In the genomic region with DNA sequence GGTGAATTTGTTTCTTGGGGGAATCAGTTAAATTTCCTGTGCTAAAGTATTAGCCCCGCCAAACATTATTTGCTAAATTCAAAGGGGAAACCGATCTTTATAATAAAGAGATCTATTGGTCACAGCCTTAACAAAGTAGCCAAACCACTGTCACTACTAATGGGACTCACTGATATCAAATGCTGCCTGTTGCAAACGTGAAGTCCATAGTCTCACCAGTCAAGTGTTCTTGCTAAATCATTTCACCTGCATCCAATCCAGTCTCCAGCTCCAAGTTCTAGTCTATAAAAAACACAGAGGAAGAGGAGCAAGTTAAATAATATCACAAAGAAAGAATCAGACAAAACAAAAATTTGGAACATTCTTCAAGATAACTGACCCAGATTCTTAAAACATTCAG, we compare ENCODE assay signal across 27 cellular contexts. TPM values are rescaled to one million over a fixed set of nuclear protein-coding genes. Genes with fewer than 3 reads are reported as not detected.
DNase-seq lines count a peak whose midpoint lies in the region; ATAC-seq, FAIRE-seq and TF ChIP-seq lines count a peak whose summit lies in the region.
"Had no signal": no experiment of that assay in that cellular context is flagged by ENCODE, and none has a peak within 500 bp of the region (broad histone marks: within the 10 kb centered on the region; RNA-seq: fewer than 3 reads in every experiment).

No MANE protein-coding gene starts in this region.

- no peak for TF ChIP-seq RAD21 in K562 (CRISPR knock-in tag; conservative IDR thresholded peaks at IDR 0.05 in 1 of 2, IDR thresholded peaks at IDR 0.05 in 1 of 2)

- no peaks in the 10 kb centered on the region for H3K9me3 Mint-ChIP-seq in HFFc6
- H3K9me3 Mint-ChIP-seq: CD14-positive monocyte; CD4-positive, CD25-positive, alpha-beta regulatory T cell; CD8-positive, alpha-beta memory T cell had no signal

- intact Hi-C loops in K562 (cut with micrococcal nuclease) = no loop called here
- intact Hi-C loops in psoas muscle (cut with DNase I) = no loop called here

- H3K27me3 Mint-ChIP-seq in HFFc6 (ENCODE audit: insufficient read depth) = peaks cover 8% of the 10 kb centered on the region

- H3K4me1 Mint-ChIP-seq in HFFc6 (ENCODE audit: low read depth) = peaks cover 14% of the 10 kb centered on the region
- H3K4me1 Mint-ChIP-seq: CD4-positive, alpha-beta memory T cell; CD4-positive, CD25-positive, alpha-beta regulatory T cell; CD8-positive, alpha-beta memory T cell had no signal

- ATAC-seq in K562 (no peak), psoas muscle (peak; percentile 63 to 72 (median 66))
- ATAC-seq: GM12878 had no signal

- no peak overlapping the region for H3K4me3 Mint-ChIP-seq in HFFc6
- H3K4me3 Mint-ChIP-seq: CD14-positive monocyte; CD4-positive, alpha-beta memory T cell; CD4-positive, CD25-positive, alpha-beta regulatory T cell; CD8-positive, alpha-beta memory T cell had no signal

- no peaks in the 10 kb centered on the region for H3K36me3 ChIP-seq in K562 (ENCODE audit: control insufficient read depth, insufficient read depth, low read length)
- H3K36me3 ChIP-seq in psoas muscle (ENCODE audit: insufficient read depth in 1 of 2, low read depth in 1 of 2) = peaks cover 0 to under 1% of the 10 kb centered on the region in 2 donors
- H3K36me3 ChIP-seq: BE2C, BLaER1 had no signal

- H4K20me1 ChIP-seq in K562 (replicated peaks; ENCODE audit: control insufficient read depth, insufficient read depth, low read length) = no peaks in the 10 kb centered on the region
- H4K20me1 ChIP-seq: BLaER1 had no signal

- H3K36me3 Mint-ChIP-seq in HFFc6 (ENCODE audit: low read depth) = no peaks in the 10 kb centered on the region
- H3K36me3 Mint-ChIP-seq: CD14-positive monocyte; CD4-positive, alpha-beta memory T cell; CD4-positive, CD25-positive, alpha-beta regulatory T cell had no signal

- H3K4me1 ChIP-seq in K562 (replicated peaks in 1 of 2; ENCODE audit: control insufficient read depth in 2 of 2, insufficient read depth in 2 of 2, low read length in 2 of 2) (no peaks in the 10 kb centered on the region), psoas muscle (peaks cover 57% of the 10 kb centered on the region)
- H3K4me1 ChIP-seq: BE2C, BLaER1 had no signal

- H3K27ac ChIP-seq in K562 (ENCODE audit: extremely low read depth, low read depth, low read length) = no peak overlapping the region
- peak overlapping the region; percentile 14 for H3K27ac ChIP-seq in caudate nucleus (ENCODE audit: low read depth, low read length)
- H3K27ac ChIP-seq in psoas muscle = peak overlapping the region; percentile 78
- H3K27ac ChIP-seq: BLaER1 had no signal

- no TSS peak for BruUV-seq in K562 (replicated peaks; lab: Mats Ljungman, UMichigan)

- H2AFZ ChIP-seq in K562 (ENCODE audit: low read depth, low read length) = no peak overlapping the region

- TF ChIP-seq CTCF in K562 (IDR thresholded peaks at IDR 0.05 in 2 of 3, conservative IDR thresholded peaks at IDR 0.05 in 1 of 3; ENCODE audit: insufficient read depth in 2 of 3, low read depth in 1 of 3, low read length in 3 of 3) (no peak), psoas muscle (IDR thresholded peaks at IDR 0.05) (no peak), HFFc6 (IDR thresholded peaks at IDR 0.05) (no peak)

- DNase-seq in K562 (ENCODE audit: extremely low read depth in 1 of 4, low spot score in 3 of 4) (no peak), caudate nucleus (lab: John Stamatoyannopoulos, UW) (no peak), psoas muscle (no peak), ureter (ENCODE audit: low spot score) (no peak), HFFc6 (no peak)
- DNase-seq in activated CD4-positive, alpha-beta T cell treated with anti-CD3 and anti-CD28 coated beads for 4 hours = no peak
- DNase-seq: 8988T; ACHN; BE2C; C1 segment of cervical spinal cord; CD4-positive, alpha-beta memory T cell; CD4-positive, CD25-positive, alpha-beta regulatory T cell; CD8-positive, alpha-beta memory T cell; COR-L47; DMS 273 treated with DMSO at 0.1 percent for 48 hours; DMS153; DMS53; DMS79; DND-41; EL; GDM1 had no signal

- H3K27ac Mint-ChIP-seq in HFFc6 = no peak overlapping the region
- H3K27ac Mint-ChIP-seq: CD14-positive monocyte; CD4-positive, alpha-beta memory T cell had no signal

- no peaks in the 10 kb centered on the region for H3K79me2 ChIP-seq in K562 (ENCODE audit: control insufficient read depth, insufficient read depth, low read length)

- H3K9ac ChIP-seq in K562 (ENCODE audit: insufficient read depth in 1 of 2, low read depth in 2 of 2, low read length in 2 of 2) = no peak overlapping the region
- H3K9ac ChIP-seq: BLaER1 had no signal

- in situ Hi-C loops in K562 (cut with MboI) = no loop called here

- H3K4me2 ChIP-seq in K562 (ENCODE audit: insufficient read depth, low read length) = no peak overlapping the region
- H3K4me2 ChIP-seq: BLaER1 had no signal

- no peak for TF ChIP-seq POLR2A in K562 (conservative IDR thresholded peaks at IDR 0.05)

- no peaks in the 10 kb centered on the region for H3K9me1 ChIP-seq in K562 (ENCODE audit: control insufficient read depth, insufficient read depth, low read length)

- H3K4me3 ChIP-seq in K562 = no peak overlapping the region
- H3K4me3 ChIP-seq in psoas muscle = no peak overlapping the region
- H3K4me3 ChIP-seq: BLaER1, GM12878 had no signal

- FAIRE-seq in K562 (lab: Jason Lieb, UNC) = no peak
- FAIRE-seq: A204.1, GM12878, GM12892, GM18507 had no signal

- H3K9me3 ChIP-seq in K562 (replicated peaks; ENCODE audit: control insufficient read depth, insufficient read depth, low read depth, low read length) (no peaks in the 10 kb centered on the region), psoas muscle (no peaks in the 10 kb centered on the region)
- H3K9me3 ChIP-seq: BE2C, BLaER1 had no signal

- POLR2A ChIA-PET in K562 (lab: Yijun Ruan, JAX) = no interaction called here

- no peak for TF ChIP-seq EP300 in K562 (IDR thresholded peaks at IDR 0.05; ENCODE audit: low read length)

- CTCF ChIA-PET in K562 (lab: Yijun Ruan, JAX; ENCODE audit: low intra/inter-chr PET ratio) = no interaction called here

- 13% methylated on average over 3 of the region's 3 CpGs for WGBS in K562 (ENCODE audit: insufficient coverage, low coverage, missing lambda C conversion rate)
- 44 to 66% (median 46%) methylated on average over 3 of the region's 3 CpGs for WGBS in psoas muscle, 3 donors

- H3K27me3 ChIP-seq in K562 (ENCODE audit: control insufficient read depth in 2 of 2, insufficient read depth in 2 of 2, low read length in 2 of 2) (peaks cover 0 to 3% of the 10 kb centered on the region in 2 experiments; a peak in 1 of 5 replicates), psoas muscle (ENCODE audit: insufficient read depth in 3 of 3, low read length in 2 of 3) (no peaks in the 10 kb centered on the region)
- H3K27me3 ChIP-seq: BE2C, BLaER1 had no signal

RNA-seq across cellular contexts. Expression of a gene that starts 30.1 kb away (rescaled TPM):
- total RNA-seq in K562 (2011; cell fraction: chromatin; rRNA removed; ENCODE audit: low replicate concordance) = 0.60 and 2.4 TPM in 2 replicates
- total RNA-seq in K562 (2011; cell fraction: nucleolus; rRNA removed) = 1.3 and 1.8 TPM in 2 replicates
- 1.8 and 2.6 TPM in 2 replicates for total RNA-seq in K562 (2011; cell fraction: nucleoplasm; rRNA removed)
- total RNA-seq in K562 (2014; rRNA removed) (27.7 and 42.9 TPM in 2 replicates), K562 (2014; rRNA removed; fragmentation: Illumina TruSeq; extraction: Trizol) (17.4 and 22.2 TPM in 2 replicates), K562 (2015; rRNA removed; fragmentation: Illumina TruSeq; extraction: Trizol) (21.7 and 23.1 TPM in 2 replicates), K562 (2021) (14.8 and 17.5 TPM in 2 replicates), psoas muscle (100 to 1,000 TPM; 147 to 441 (median 283) TPM), ureter (11.8 TPM)
- polyA plus RNA-seq in K562 (2011; rRNA removed) (3.1 and 6.6 TPM in 2 replicates), K562 (2014; fragmentation: Illumina TruSeq; extraction: Trizol) (19.7 and 29.2 TPM in 2 replicates), K562 (2014; fragmentation: Nextera tagmentation; extraction: Ambion mirVana) (10 to 100 TPM; 26.4 to 28.2 TPM), K562 (2014; rRNA removed) (25.6 and 76.6 TPM in 2 replicates), psoas muscle (100 to 1,000 TPM in 2 of 3 donors, 10 to 100 TPM in 1; 44.2 to 314 (median 240) TPM)
- polyA plus RNA-seq in K562 (2011; cell fraction: cytosol; rRNA removed) = 1.1 and 1.4 TPM in 2 replicates
- 0.38 TPM in 1 of 2 replicates, not detected in the other for polyA plus RNA-seq in K562 (2011; cell fraction: nucleus; rRNA removed)
- polyA plus RNA-seq in K562 (2012) = 27.6 and 178 TPM in 2 replicates
- 0.48 TPM in 1 of 2 replicates, not detected in the other for polyA minus RNA-seq in K562 (2011; rRNA and poly(A)+ RNA removed)
- polyA minus RNA-seq in K562 (2011; cell fraction: cytosol; rRNA and poly(A)+ RNA removed) = 2.5 TPM in 1 of 2 replicates, not detected in the other
- polyA minus RNA-seq in K562 (2011; cell fraction: nucleus; rRNA and poly(A)+ RNA removed) = 1.1 TPM in 1 of 2 replicates, not detected in the other
- 1 to 10 TPM; 1.4 to 3.7 (median 2.3) TPM for total RNA-seq in HFFc6 (2021; fragmentation: NEBNext Ultra II Directional; extraction: Animal tissue kit (Norgen Biotek cat#: 25700))
- total RNA-seq: CD4-positive, CD25-positive, alpha-beta regulatory T cell had no signal

RNA-seq across cellular contexts. Expression of a gene that starts 36.3 kb away (rescaled TPM):
- total RNA-seq in K562 (2011; cell fraction: chromatin; rRNA removed; ENCODE audit: low replicate concordance) = 2.8 and 6.5 TPM in 2 replicates
- 1.8 and 2.1 TPM in 2 replicates for total RNA-seq in K562 (2011; cell fraction: nucleolus; rRNA removed)
- 4.2 and 10.1 TPM in 2 replicates for total RNA-seq in K562 (2011; cell fraction: nucleoplasm; rRNA removed)
- total RNA-seq in K562 (2014; rRNA removed) (1.8 and 3.1 TPM in 2 replicates), K562 (2014; rRNA removed; fragmentation: Illumina TruSeq; extraction: Trizol) (3.0 and 3.7 TPM in 2 replicates), K562 (2015; rRNA removed; fragmentation: Illumina TruSeq; extraction: Trizol) (3.8 and 3.9 TPM in 2 replicates), K562 (2021) (2.7 and 2.9 TPM in 2 replicates), psoas muscle (1 to 10 TPM; 2.3 to 5.3 (median 3.4) TPM), ureter (3.0 TPM)
- polyA plus RNA-seq in K562 (2011; rRNA removed) (2.9 and 3.9 TPM in 2 replicates), K562 (2014; fragmentation: Illumina TruSeq; extraction: Trizol) (3.7 and 4.9 TPM in 2 replicates), K562 (2014; fragmentation: Nextera tagmentation; extraction: Ambion mirVana) (1 to 10 TPM; 4.2 to 4.9 TPM), K562 (2014; rRNA removed) (3.0 and 3.4 TPM in 2 replicates), psoas muscle (1 to 10 TPM; 1.2 to 5.3 (median 3.3) TPM)
- polyA plus RNA-seq in K562 (2011; cell fraction: cytosol; rRNA removed) = 0.69 and 0.96 TPM in 2 replicates
- polyA plus RNA-seq in K562 (2011; cell fraction: nucleus; rRNA removed) = 2.0 and 2.4 TPM in 2 replicates
- polyA plus RNA-seq in K562 (2012) = 3.5 and 4.7 TPM in 2 replicates
- polyA minus RNA-seq in K562 (2011; rRNA and poly(A)+ RNA removed) = 1.8 TPM in 2 replicates
- 1.5 and 1.7 TPM in 2 replicates for polyA minus RNA-seq in K562 (2011; cell fraction: cytosol; rRNA and poly(A)+ RNA removed)
- 1.2 and 2.2 TPM in 2 replicates for polyA minus RNA-seq in K562 (2011; cell fraction: nucleus; rRNA and poly(A)+ RNA removed)
- 1 to 10 TPM in 2 of 6 experiments, under 1 TPM in 4; 0.73 to 1.4 (median 0.86) TPM for total RNA-seq in HFFc6 (2021; fragmentation: NEBNext Ultra II Directional; extraction: Animal tissue kit (Norgen Biotek cat#: 25700))
- total RNA-seq: CD4-positive, alpha-beta memory T cell; CD4-positive, CD25-positive, alpha-beta regulatory T cell had no signal
- polyA plus RNA-seq: CD14-positive monocyte; CD4-positive, alpha-beta memory T cell; CD4-positive, CD25-positive, alpha-beta regulatory T cell had no signal
